Comparison of ENCODE assay signal across 15 cellular contexts in genomic region chr12:49801141-49802063, GRCh38.
"Had no signal": no experiment of that assay in that cellular context is flagged by ENCODE, and none has a peak within 500 bp of the region (broad histone marks: within the 10 kb centered on the region; RNA-seq: fewer than 3 reads in every experiment).

No MANE protein-coding gene starts in this region.

- H3K27ac ChIP-seq: body of pancreas, neural progenitor cell, parathyroid adenoma, suprapubic skin, upper lobe of left lung had no signal

- H3K4me2 ChIP-seq: neural progenitor cell had no signal

- FAIRE-seq: endometrium had no signal

- H2AFZ ChIP-seq: neural progenitor cell, parathyroid adenoma had no signal

- H3K9me3 Mint-ChIP-seq: neural progenitor cell; T-helper 2 cell treated with Interferon-gamma antibody and Interleukin-4, amounts not matched to agents 5 μg/mL and 100 μg/mL, for 36 hours had no signal

- ATAC-seq: body of pancreas, esophagus mucosa, left colon had no signal

- H3K4me1 ChIP-seq: body of pancreas, parathyroid adenoma, upper lobe of left lung had no signal

- H3K9ac ChIP-seq: neural progenitor cell, parathyroid adenoma had no signal

- H3K4me3 Mint-ChIP-seq: neural progenitor cell; T-helper 2 cell treated with Interferon-gamma antibody and Interleukin-4, amounts not matched to agents 5 μg/mL and 100 μg/mL, for 36 hours had no signal

- H3K27me3 ChIP-seq: body of pancreas, neural progenitor cell, suprapubic skin, upper lobe of left lung had no signal

- H3K27ac Mint-ChIP-seq: neural progenitor cell; T-helper 2 cell treated with Interferon-gamma antibody and Interleukin-4, amounts not matched to agents 5 μg/mL and 100 μg/mL, for 36 hours had no signal

- DNase-seq: activated CD4-positive, alpha-beta T cell treated with anti-CD3 and anti-CD28 coated beads, Interleukin-2, amount 50 U/mL, for 4 hours; activated naive CD4-positive, alpha-beta T cell treated with anti-CD3 and anti-CD28 coated beads, Interleukin-2, amount 50 U/mL, for 16 hours; activated T-cell treated with anti-CD3 and anti-CD28 coated beads, Interleukin-2, amount 50 U/mL, for 1 hour; body of pancreas; glutamatergic neuron; left colon; stimulated activated CD4-positive, alpha-beta T cell treated with anti-CD3 and anti-CD28 coated beads, Interleukin-12 subunit alpha, Interleukin-12 subunit beta, amount 100 ng/mL, for 4 hours; stimulated activated naive CD4-positive, alpha-beta T cell treated with Interleukin-2 at 50 U/mL for 16 hours; upper lobe of left lung had no signal

- H3K9me3 ChIP-seq: body of pancreas, suprapubic skin, upper lobe of left lung had no signal

- H3K4me3 ChIP-seq: body of pancreas, neural progenitor cell, suprapubic skin, upper lobe of left lung had no signal

- H3K36me3 ChIP-seq: neural progenitor cell had no signal
